ENCODE assay signal across 11 cellular contexts in the genomic region with DNA sequence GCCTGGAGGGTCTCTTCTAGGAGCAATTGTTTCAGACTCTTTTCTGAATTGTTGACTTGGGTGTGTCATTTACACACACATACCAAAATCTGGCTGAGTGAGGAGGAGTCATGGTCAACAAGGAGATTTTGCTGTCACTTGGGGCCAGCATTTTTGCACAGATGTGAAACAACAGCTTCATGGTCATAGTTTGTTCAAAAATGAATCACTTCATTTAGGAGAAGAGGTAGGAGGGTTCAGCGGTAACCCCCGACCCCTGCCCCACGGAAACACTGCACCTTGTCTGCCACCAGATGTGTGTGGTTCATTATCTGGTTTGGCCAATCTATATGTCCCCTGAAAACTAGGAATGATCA. TPM values are rescaled to one million over a fixed set of nuclear protein-coding genes. Genes with fewer than 3 reads are reported as not detected.
A peak's percentile ranks its signal among the peaks of the same experiment; 100 is the strongest.
DNase-seq lines count a peak whose midpoint lies in the region; ATAC-seq and TF ChIP-seq lines count a peak whose summit lies in the region.
"Had no signal": no experiment of that assay in that cellular context is flagged by ENCODE, and none has a peak within 500 bp of the region (broad histone marks: within the 10 kb centered on the region; RNA-seq: fewer than 3 reads in every experiment).

No MANE protein-coding gene starts in this region.

- no peak overlapping the region for H3K18ac ChIP-seq in trophoblast cell (ENCODE audit: low read length)

- no peaks in the 10 kb centered on the region for H3K9me2 ChIP-seq in SK-N-SH

- H3K9me3 ChIP-seq in SK-N-SH (no peaks in the 10 kb centered on the region), endodermal cell (ENCODE audit: control insufficient read depth, low read length) (no peaks in the 10 kb centered on the region), trophoblast cell (ENCODE audit: insufficient read depth, low read depth, low read length) (no peaks in the 10 kb centered on the region), transverse colon (no peaks in the 10 kb centered on the region)

- peaks cover 17% of the 10 kb centered on the region for H3K4me1 Mint-ChIP-seq in endodermal cell

- peaks cover 0 to 19% of the 10 kb centered on the region in 2 experiments; a peak in 2 of 4 replicates for H3K4me1 ChIP-seq in SK-N-SH (ENCODE audit: control insufficient read depth in 1 of 2, insufficient read depth in 2 of 2, low read depth in 1 of 2, low read length in 1 of 2)
- no peaks in the 10 kb centered on the region for H3K4me1 ChIP-seq in endodermal cell (ENCODE audit: control insufficient read depth, insufficient read depth, low read length)
- peaks cover 8 to 9% of the 10 kb centered on the region in 2 experiments for H3K4me1 ChIP-seq in trophoblast cell (ENCODE audit: control insufficient read depth in 1 of 2, insufficient read depth in 2 of 2, low read length in 2 of 2)
- H3K4me1 ChIP-seq in transverse colon: peaks cover 5 to 36% (median 23%) of the 10 kb centered on the region in 4 donors

- no peak overlapping the region for H2BK12ac ChIP-seq in trophoblast cell (ENCODE audit: low read length)

- TF ChIP-seq CTCF in SK-N-SH (IDR thresholded peaks at IDR 0.05) (no peak), endodermal cell (conservative IDR thresholded peaks at IDR 0.05) (no peak), transverse colon (IDR thresholded peaks at IDR 0.05) (no peak)

- CTCF ChIA-PET in SK-N-SH (lab: Yijun Ruan, JAX): interaction anchor here (0.7 to 1.0 kb wide), 4 partner anchors 17 to 233 kb away, joined by 3 read pairs; partner anchors contain the start of gene LBH

- H3K27ac Mint-ChIP-seq in endodermal cell: peak overlapping the region; percentile 79

- no peak overlapping the region for H2AK5ac ChIP-seq in trophoblast cell (ENCODE audit: low read length)

- H4K20me1 ChIP-seq in SK-N-SH (ENCODE audit: insufficient read depth): no peaks in the 10 kb centered on the region

- no peak overlapping the region for H4K91ac ChIP-seq in trophoblast cell (ENCODE audit: low read depth, low read length)

- H3K14ac ChIP-seq in trophoblast cell (ENCODE audit: low read length): no peak overlapping the region

- H3K36me3 ChIP-seq in SK-N-SH (replicated peaks in 1 of 2; ENCODE audit: control insufficient read depth in 1 of 2, insufficient read depth in 2 of 2, low read length in 1 of 2) (no peaks in the 10 kb centered on the region), endodermal cell (ENCODE audit: control insufficient read depth, insufficient read depth, low read length) (no peaks in the 10 kb centered on the region), trophoblast cell (ENCODE audit: control insufficient read depth in 1 of 2, insufficient read depth in 2 of 2, low read length in 2 of 2) (no peaks in the 10 kb centered on the region), transverse colon (no peaks in the 10 kb centered on the region)

- DNase-seq in SK-N-SH (no peak), NCI-H460 (ENCODE audit: extremely low read depth, low read depth) (peak; percentile 71), endodermal cell (no peak), trophoblast cell (peak; percentile 69 to 79), DMS114 treated with DMSO at 0.1 percent for 48 hours (lab: John Stamatoyannopoulos, UW; ENCODE audit: unreplicated experiment) (no peak), NCI-H2227 (lab: John Stamatoyannopoulos, UW; ENCODE audit: unreplicated experiment) (no peak), transverse colon (no peak)
- DNase-seq: GF-D8, NCI-H2171 had no signal

- no peaks in the 10 kb centered on the region for H3K79me1 ChIP-seq in trophoblast cell (ENCODE audit: low read length)

- no peaks in the 10 kb centered on the region for H3K27me3 Mint-ChIP-seq in endodermal cell (ENCODE audit: insufficient read depth)

- H3K4me3 Mint-ChIP-seq in endodermal cell: no peak overlapping the region

- in situ Hi-C loops in transverse colon (cut with MboI; ENCODE audit: low pct_ligation_motif_present in 1 of 4, low pct_unique_long_range_greater_than_20kb in 1 of 4, low sequenced_read_pairs in 3 of 4): no loop called here

- H3K4me2 ChIP-seq in SK-N-SH (peak overlapping the region; percentile 26; the same call in 1 of the 2 replicates), trophoblast cell (ENCODE audit: low read length) (no peak overlapping the region)

- H3K23ac ChIP-seq in trophoblast cell (ENCODE audit: low read length): no peak overlapping the region

- H3K79me2 ChIP-seq in SK-N-SH (ENCODE audit: insufficient read depth): no peaks in the 10 kb centered on the region
- no peaks in the 10 kb centered on the region for H3K79me2 ChIP-seq in trophoblast cell (ENCODE audit: control insufficient read depth, insufficient read depth, low read length, poor library complexity)

- no peak overlapping the region for H4K12ac ChIP-seq in trophoblast cell (ENCODE audit: low read depth, low read length)

- H3K9ac ChIP-seq in SK-N-SH: no peak overlapping the region
- H3K9ac ChIP-seq in endodermal cell (ENCODE audit: extremely low read depth, low read length, poor library complexity, severe bottlenecking): no peak overlapping the region
- no peak overlapping the region for H3K9ac ChIP-seq in trophoblast cell (ENCODE audit: low read length)

- intact Hi-C loops in transverse colon (cut with DNase I; ENCODE audit: low total_unique reads): no loop called here

- H2AFZ ChIP-seq in SK-N-SH (ENCODE audit: low read depth): no peak overlapping the region
- no peak overlapping the region for H2AFZ ChIP-seq in trophoblast cell (ENCODE audit: insufficient read depth, low read length, poor library complexity)

- H3K4me3 ChIP-seq in SK-N-SH (ENCODE audit: low read depth in 2 of 2, low read length in 1 of 2) (no peak overlapping the region), endodermal cell (ENCODE audit: low read length) (no peak overlapping the region), trophoblast cell (ENCODE audit: low read depth, low read length) (no peak overlapping the region), transverse colon (no peak overlapping the region)

- H3K4ac ChIP-seq in trophoblast cell (ENCODE audit: low read depth, low read length): no peak overlapping the region

- 90% methylated on average over 3 of the region's 3 CpGs for WGBS in SK-N-SH (ENCODE audit: low lambda C conversion rate)
- WGBS in endodermal cell (ENCODE audit: insufficient coverage in 1 of 2, insufficient read length in 1 of 2), 2 experiments: 96 to 100% methylated on average over 3 of the region's 3 CpGs
- WGBS in trophoblast cell (ENCODE audit: extremely low coverage, insufficient coverage, insufficient read length): no CpG with 5 or more reads among the region's 3 CpGs
- WGBS in transverse colon (ENCODE audit: low coverage in 1 of 2), 2 donors: 67 to 87% methylated on average over 3 of the region's 3 CpGs

- ATAC-seq in SK-N-SH treated with all-trans-retinoic acid at 6 μM for 48 hours: no peak

- TF ChIP-seq EP300 in SK-N-SH (IDR thresholded peaks at IDR 0.05; ENCODE audit: borderline replicate concordance in 1 of 2, low read depth in 1 of 2, low read length in 1 of 2): no peak
- no peak for TF ChIP-seq EP300 in transverse colon (IDR thresholded peaks at IDR 0.05; ENCODE audit: low read depth)

- TF ChIP-seq RAD21 in SK-N-SH (IDR thresholded peaks at IDR 0.05; ENCODE audit: low read length): no peak

- POLR2A ChIA-PET in SK-N-SH (lab: Yijun Ruan, JAX): no interaction called here

- no peaks in the 10 kb centered on the region for H3K9me3 Mint-ChIP-seq in endodermal cell

- no peak overlapping the region for H3K27ac ChIP-seq in SK-N-SH (ENCODE audit: low read depth in 2 of 2, low read length in 1 of 2)
- no peak overlapping the region for H3K27ac ChIP-seq in endodermal cell (ENCODE audit: low read depth, low read length)
- H3K27ac ChIP-seq in trophoblast cell (ENCODE audit: low read depth, low read length): no peak overlapping the region
- H3K27ac ChIP-seq in transverse colon: peak overlapping the region in 2 of 4 donors; percentile 35 to 75
- H3K27ac ChIP-seq: 22Rv1 had no signal

- H3F3A ChIP-seq in SK-N-SH (replicated peaks; ENCODE audit: insufficient read depth): peaks cover 4% of the 10 kb centered on the region

- TF ChIP-seq POLR2A in transverse colon (IDR thresholded peaks at IDR 0.05): no peak

- H2BK120ac ChIP-seq in trophoblast cell (ENCODE audit: insufficient read depth, low read length, poor library complexity): no peak overlapping the region

- no peaks in the 10 kb centered on the region for H3K36me3 Mint-ChIP-seq in endodermal cell (ENCODE audit: low read depth)

- no peaks in the 10 kb centered on the region for H3K27me3 ChIP-seq in SK-N-SH (ENCODE audit: insufficient read depth)
- H3K27me3 ChIP-seq in endodermal cell (ENCODE audit: control insufficient read depth, insufficient read depth, low read length, poor library complexity, severe bottlenecking): no peaks in the 10 kb centered on the region
- H3K27me3 ChIP-seq in trophoblast cell (ENCODE audit: insufficient read depth, low read length): no peaks in the 10 kb centered on the region
- no peaks in the 10 kb centered on the region for H3K27me3 ChIP-seq in transverse colon

- H4K8ac ChIP-seq in trophoblast cell (ENCODE audit: low read depth, low read length): no peak overlapping the region

- no peak overlapping the region for H2BK5ac ChIP-seq in trophoblast cell (ENCODE audit: low read depth, low read length, poor library complexity)

TF ChIP-seq in SK-N-SH, 30 proteins besides CTCF, POLR2A, EP300 and RAD21 (continues in another document):
- no peak for TF ChIP-seq FOSL2 (IDR thresholded peaks at IDR 0.05; ENCODE audit: borderline replicate concordance, low read depth)
- no peak for TF ChIP-seq POLR2AphosphoS5 (IDR thresholded peaks at IDR 0.05; ENCODE audit: low read depth, low read length)

TF ChIP-seq in SK-N-SH treated with all-trans-retinoic acid at 6 μM for 48 hours, 23 proteins besides CTCF, POLR2A, EP300 and RAD21 (continues in another document):
- TF ChIP-seq CSRNP3 (CRISPR knock-in tag; IDR thresholded peaks at IDR 0.05): no peak

RNA-seq across cellular contexts. Expression of gene LBH, which starts 42.2 kb away (rescaled TPM):
- polyA plus RNA-seq in SK-N-SH (2012; rRNA removed): 22.8 and 26.4 TPM in 2 replicates
- 17.2 and 21.7 TPM in 2 replicates for polyA plus RNA-seq in SK-N-SH (2012; cell fraction: cytosol; rRNA removed)
- polyA plus RNA-seq in SK-N-SH (2012; cell fraction: nucleus; rRNA removed): 16.5 and 17.5 TPM in 2 replicates
- 12.5 and 27.5 TPM in 2 replicates for total RNA-seq in NCI-H460 (2014; rRNA removed; shearing (Covaris generic))
- polyA plus RNA-seq in NCI-H460 (2014; cell fraction: nucleus; rRNA removed): 6.7 and 19.8 TPM in 2 replicates
- 10 to 100 TPM; 48.0 to 50.0 TPM for total RNA-seq in endodermal cell
- 23.7 TPM for polyA plus RNA-seq in endodermal cell (2013, experiment 1 of 2)
- polyA plus RNA-seq in endodermal cell (2013, experiment 2 of 2): 26.7 TPM
- polyA plus RNA-seq in trophoblast cell (2013): 120 and 147 TPM in 2 replicates
- total RNA-seq in transverse colon: 10 to 100 TPM in 3 of 4 donors, 1 to 10 TPM in 1; 7.0 to 37.8 (median 16.3) TPM

Comparison
In these comparisons a context has a peak if more than half of its experiments do, and no peak if none do; other contexts are left out.
1. DNase-seq: peak in NCI-H460 (single experiment) and trophoblast cell (2 of 2); none in SK-N-SH (single experiment), endodermal cell (single experiment), DMS114 treated with DMSO at 0.1 percent for 48 hours (single experiment), NCI-H2227 (single experiment) and transverse colon (single experiment).